In genomic region chr3:141183606-141184005, GRCh38 we compare ENCODE assay signal across 9 cellular contexts.
"Had no signal": no experiment of that assay in that cellular context is flagged by ENCODE, and none has a peak within 500 bp of the region (broad histone marks: within the 10 kb centered on the region; RNA-seq: fewer than 3 reads in every experiment).

No MANE protein-coding gene starts in this region.

- H2AFZ ChIP-seq: GM23248 had no signal

- H3K27ac Mint-ChIP-seq: HFFc6, IgD-negative memory B cell had no signal

- H3K36me3 Mint-ChIP-seq: IgD-negative memory B cell had no signal

- ATAC-seq: HCT116, HepG2 had no signal

- H3K4me1 ChIP-seq: HAP-1 had no signal

- H3K4me3 ChIP-seq: GM23248, HAP-1 had no signal

- H3K9ac ChIP-seq: GM23248 had no signal

- DNase-seq: GM23248, GOT3, H7, HFFc6, KBM-7 had no signal

- H3K27ac ChIP-seq: GM23248 had no signal

- H3K9me3 Mint-ChIP-seq: HFFc6 had no signal

- H3K9me3 ChIP-seq: HAP-1 had no signal

- H3K36me3 ChIP-seq: HAP-1 had no signal

- H3K4me1 Mint-ChIP-seq: IgD-negative memory B cell had no signal

- H3K4me3 Mint-ChIP-seq: HFFc6, IgD-negative memory B cell had no signal
